Comparison of ENCODE assay signal across 8 cellular contexts in the genomic region with DNA sequence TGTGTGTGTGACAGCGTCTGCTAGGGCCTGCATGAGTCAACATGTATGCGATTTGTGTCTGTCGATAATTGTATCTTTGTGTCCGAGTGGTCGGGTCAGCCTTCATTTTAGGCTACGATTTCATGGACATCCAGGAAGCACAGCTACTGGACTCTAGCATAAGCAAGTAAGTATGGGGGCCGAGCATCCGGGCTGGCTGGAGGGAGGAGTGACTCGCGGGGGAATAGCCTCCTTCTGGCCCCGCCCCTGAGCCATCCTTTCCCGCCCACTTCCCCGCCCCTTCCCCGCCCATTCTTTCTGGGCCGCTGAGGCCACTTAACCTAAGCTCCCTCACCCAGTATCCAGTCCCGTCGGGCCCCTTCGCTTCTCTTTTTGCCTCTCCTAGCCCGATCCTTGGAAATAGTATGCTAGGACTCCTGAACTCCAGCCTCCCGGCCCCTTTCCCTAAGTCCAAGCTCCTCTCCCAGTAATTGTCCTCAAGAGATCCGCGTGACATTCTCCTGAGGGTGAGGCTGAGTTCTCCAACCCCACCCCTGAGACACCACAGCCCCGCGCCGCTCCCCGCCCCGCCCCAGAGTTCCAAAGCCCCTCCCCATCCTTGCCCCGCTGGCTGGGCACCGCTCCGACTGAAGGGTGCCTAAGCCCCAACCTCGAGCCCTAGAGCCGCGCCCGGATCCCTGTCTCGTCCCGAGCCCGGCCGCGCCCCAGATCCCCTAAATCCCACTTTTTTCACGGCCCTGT. TPM values are rescaled to one million over a fixed set of nuclear protein-coding genes. Genes with fewer than 3 reads are reported as not detected.
DNase-seq lines count a peak whose midpoint lies in the region; ATAC-seq and TF ChIP-seq lines count a peak whose summit lies in the region.

No MANE protein-coding gene starts in this region.

- peak overlapping the region; percentile 67 for H3K27ac Mint-ChIP-seq in T-helper 17 cell

- H3K9me3 ChIP-seq in T-helper 17 cell (ENCODE audit: control insufficient read depth, low read length, poor library complexity, severe bottlenecking) (no peaks in the 10 kb centered on the region), right cardiac atrium (ENCODE audit: control insufficient read depth, low read length) (no peaks in the 10 kb centered on the region), psoas muscle (no peaks in the 10 kb centered on the region), uterus (no peaks in the 10 kb centered on the region)

- H3K4me1 Mint-ChIP-seq in T-helper 17 cell: peaks cover 35% of the 10 kb centered on the region

- peak; percentile 88 for DNase-seq in CD1c-positive myeloid dendritic cell (ENCODE audit: extremely low spot score)
- DNase-seq in NCI-H146 (lab: John Stamatoyannopoulos, UW): peak; percentile 79
- DNase-seq in T-helper 17 cell: peak; percentile 39 to 76 (median 74)
- DNase-seq in right cardiac atrium: peak; percentile 92 to 96 (median 95)
- peak; percentile 89 to 93 for DNase-seq in psoas muscle
- peak; percentile 91 to 94 for DNase-seq in uterus

- H3K4me3 Mint-ChIP-seq in T-helper 17 cell: peak overlapping the region; percentile 95

- H3K27me3 ChIP-seq in right cardiac atrium (ENCODE audit: control insufficient read depth, insufficient read depth): no peaks in the 10 kb centered on the region
- H3K27me3 ChIP-seq in psoas muscle (ENCODE audit: insufficient read depth in 3 of 3, low read length in 2 of 3): no peaks in the 10 kb centered on the region
- H3K27me3 ChIP-seq in uterus: no peaks in the 10 kb centered on the region

- H3K4me3 ChIP-seq in right cardiac atrium (ENCODE audit: low read length) (peak overlapping the region; percentile 94), psoas muscle (peak overlapping the region; percentile 72), uterus (peak overlapping the region; percentile 59 to 64)

- TF ChIP-seq POLR2A in uterus (IDR thresholded peaks at IDR 0.05): peak; percentile 62 to 68

- H3K36me3 ChIP-seq in psoas muscle (ENCODE audit: insufficient read depth in 1 of 2, low read depth in 1 of 2): peaks cover 0 to 34% of the 10 kb centered on the region in 2 donors
- no peaks in the 10 kb centered on the region for H3K36me3 ChIP-seq in uterus

- 2% methylated on average over 40 of the region's 40 CpGs for WGBS in right cardiac atrium
- 3 to 4% (median 4%) methylated on average over 36 to 40 of the region's 40 CpGs for WGBS in psoas muscle, 3 donors

- H3K4me1 ChIP-seq in right cardiac atrium (ENCODE audit: control insufficient read depth, insufficient read depth, low read length) (peaks cover 18% of the 10 kb centered on the region), psoas muscle (peaks cover 17% of the 10 kb centered on the region), uterus (peaks cover 10 to 22% of the 10 kb centered on the region in 2 donors)

- intact Hi-C loops in right cardiac atrium (cut with DNase I) (loop anchor here in 1 of 4 donors (5.0 kb wide), 1 partner anchor 37 kb away; no protein-coding TSS in a partner anchor), psoas muscle (cut with DNase I) (loop anchor here in 1 of 2 donors (1.0 kb wide), 1 partner anchor 23 kb away; no protein-coding TSS in a partner anchor), uterus (cut with DNase I; ENCODE audit: low total_unique reads) (no loop called here)

- no peaks in the 10 kb centered on the region for H3K36me3 Mint-ChIP-seq in T-helper 17 cell (ENCODE audit: low read depth)

- ATAC-seq in GM21576 (IDR thresholded peaks at IDR 0.05; ENCODE audit: unreplicated experiment) (peak; percentile 55), T-helper 17 cell (peak; percentile 71), right cardiac atrium (peak; percentile 81 to 86), psoas muscle (peak; percentile 76 to 84 (median 78))

- H3K27ac ChIP-seq in angular gyrus (ENCODE audit: low read depth, low read length): peak overlapping the region; percentile 64
- peak overlapping the region; percentile 100 for H3K27ac ChIP-seq in right cardiac atrium (ENCODE audit: low read length)
- H3K27ac ChIP-seq in psoas muscle: peak overlapping the region; percentile 86
- peak overlapping the region; percentile 96 for H3K27ac ChIP-seq in uterus

- no peak for TF ChIP-seq CTCF in psoas muscle (IDR thresholded peaks at IDR 0.05)
- peak in 1 of 4 experiments; percentile 6 for TF ChIP-seq CTCF in uterus (IDR thresholded peaks at IDR 0.05)

- H3K27me3 Mint-ChIP-seq in T-helper 17 cell: no peaks in the 10 kb centered on the region

RNA-seq across cellular contexts. Expression of gene MAP3K6, which starts 1.2 kb away (rescaled TPM):
- 1 to 10 TPM; 3.3 to 4.9 TPM for total RNA-seq in T-helper 17 cell
- 10 to 100 TPM; 40.7 to 52.7 (median 45.9) TPM for total RNA-seq in right cardiac atrium
- 47.5 TPM for polyA plus RNA-seq in right cardiac atrium
- 10 to 100 TPM; 16.1 to 29.8 (median 22.8) TPM for total RNA-seq in psoas muscle
- 10 to 100 TPM; 11.1 to 17.6 (median 12.9) TPM for polyA plus RNA-seq in psoas muscle
- 100 to 1,000 TPM in 1 of 4 donors, 10 to 100 TPM in 3; 10.9 to 124 (median 16.5) TPM for total RNA-seq in uterus

RNA-seq across cellular contexts. Expression of gene FCN3, which starts 9.1 kb away (rescaled TPM):
- total RNA-seq in T-helper 17 cell (not detected), right cardiac atrium (10 to 100 TPM in 3 of 4 donors, 1 to 10 TPM in 1; 5.8 to 46.0 (median 11.9) TPM), psoas muscle (10 to 100 TPM in 1 of 4 donors, 1 to 10 TPM in 3; 3.4 to 12.9 (median 5.8) TPM), uterus (1 to 10 TPM in 3 of 4 donors, not detected in 1; 2.1 to 4.7 (median 2.4) TPM)
- polyA plus RNA-seq in right cardiac atrium (98.1 TPM), psoas muscle (10 to 100 TPM; 18.6 to 34.6 (median 21.9) TPM)

RNA-seq across cellular contexts. Expression of gene CD164L2, which starts 17.6 kb away (rescaled TPM):
- total RNA-seq in T-helper 17 cell (not detected), right cardiac atrium (not detected), psoas muscle (not detected), uterus (under 1 TPM in 1 of 4 donors, not detected in 3; 0.69 TPM)
- polyA plus RNA-seq in right cardiac atrium (not detected), psoas muscle (not detected)

RNA-seq across cellular contexts. Expression of gene SYTL1, which starts 23.7 kb away (rescaled TPM):
- total RNA-seq in T-helper 17 cell: 100 to 1,000 TPM; 206 to 261 TPM
- total RNA-seq in right cardiac atrium: 1 to 10 TPM in 3 of 4 donors, under 1 TPM in 1; 0.39 to 2.9 (median 2.0) TPM
- polyA plus RNA-seq in right cardiac atrium: 2.1 TPM
- 1 to 10 TPM in 1 of 4 donors, under 1 TPM in 3; 0.41 to 1.3 (median 0.68) TPM for total RNA-seq in psoas muscle
- polyA plus RNA-seq in psoas muscle: under 1 TPM; 0.13 to 0.23 (median 0.14) TPM
- total RNA-seq in uterus: 10 to 100 TPM in 1 of 4 donors, 1 to 10 TPM in 2, not detected in 1; 1.6 to 11.3 (median 4.8) TPM

RNA-seq across cellular contexts. Expression of gene GPR3, which starts 26.9 kb away (rescaled TPM):
- under 1 TPM in 1 of 2 donors, not detected in 1; 0.30 TPM for total RNA-seq in T-helper 17 cell
- 1 to 10 TPM in 1 of 4 donors, under 1 TPM in 3; 0.46 to 3.3 (median 0.68) TPM for total RNA-seq in right cardiac atrium
- 1.7 TPM for polyA plus RNA-seq in right cardiac atrium
- 1 to 10 TPM in 1 of 4 donors, under 1 TPM in 1, not detected in 2; 0.42 to 1.3 TPM for total RNA-seq in psoas muscle
- under 1 TPM; 0.12 to 0.98 (median 0.31) TPM for polyA plus RNA-seq in psoas muscle
- total RNA-seq in uterus: 1 to 10 TPM in 1 of 4 donors, under 1 TPM in 1, not detected in 2; 0.55 to 1.9 TPM

Comparison
In these comparisons a context has a peak if more than half of its experiments do, and no peak if none do; other contexts are left out.
1. Peak in every context shown above with its lines: DNase-seq, ATAC-seq, H3K4me3 ChIP-seq and H3K27ac ChIP-seq.